Comparison of ENCODE assay signal across 1 cellular context in the genomic region with DNA sequence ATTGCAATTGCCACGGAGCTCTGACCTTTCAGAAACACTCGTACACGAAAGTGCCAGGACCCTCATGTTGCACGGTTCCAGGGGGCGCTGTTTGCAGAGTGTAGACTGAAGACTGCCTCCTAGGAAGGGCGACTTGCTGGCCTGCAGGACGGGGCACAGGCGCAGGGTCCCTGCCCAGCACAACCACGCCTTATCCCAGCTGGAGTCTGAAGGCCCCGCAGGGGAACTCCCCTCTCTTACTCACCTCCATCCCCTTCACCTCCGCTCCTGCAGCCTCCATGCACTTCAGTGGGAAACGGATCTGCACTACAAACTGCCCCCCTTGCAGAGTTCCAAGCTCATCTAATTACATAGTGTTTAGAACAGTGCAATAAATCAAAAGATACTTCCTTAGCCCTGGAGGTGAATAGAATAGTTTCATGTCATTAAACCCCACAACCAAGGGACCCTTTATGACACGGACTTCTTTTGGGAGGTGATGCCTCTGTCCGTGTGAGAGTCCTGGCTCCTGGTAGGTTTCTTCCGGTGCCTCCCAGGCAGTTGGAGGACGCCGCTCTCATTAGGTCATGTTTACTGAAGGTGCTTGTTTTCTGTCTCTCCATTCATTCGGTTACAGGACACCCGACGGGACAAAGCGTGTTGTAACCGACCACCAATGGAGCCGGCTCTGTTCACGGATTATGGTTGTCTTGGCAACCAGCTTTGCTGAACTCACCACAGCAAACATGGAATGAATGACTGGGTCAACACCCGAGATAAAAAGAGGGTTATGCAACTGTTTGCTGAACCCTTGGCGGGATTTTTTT.
TF ChIP-seq lines count a peak whose summit lies in the region.

No MANE protein-coding gene starts in this region.

TF ChIP-seq in HepG2, 621 proteins besides CTCF, POLR2A, EP300 and RAD21 (continued from another document and continues in another):
- TF ChIP-seq, protein P1, sequence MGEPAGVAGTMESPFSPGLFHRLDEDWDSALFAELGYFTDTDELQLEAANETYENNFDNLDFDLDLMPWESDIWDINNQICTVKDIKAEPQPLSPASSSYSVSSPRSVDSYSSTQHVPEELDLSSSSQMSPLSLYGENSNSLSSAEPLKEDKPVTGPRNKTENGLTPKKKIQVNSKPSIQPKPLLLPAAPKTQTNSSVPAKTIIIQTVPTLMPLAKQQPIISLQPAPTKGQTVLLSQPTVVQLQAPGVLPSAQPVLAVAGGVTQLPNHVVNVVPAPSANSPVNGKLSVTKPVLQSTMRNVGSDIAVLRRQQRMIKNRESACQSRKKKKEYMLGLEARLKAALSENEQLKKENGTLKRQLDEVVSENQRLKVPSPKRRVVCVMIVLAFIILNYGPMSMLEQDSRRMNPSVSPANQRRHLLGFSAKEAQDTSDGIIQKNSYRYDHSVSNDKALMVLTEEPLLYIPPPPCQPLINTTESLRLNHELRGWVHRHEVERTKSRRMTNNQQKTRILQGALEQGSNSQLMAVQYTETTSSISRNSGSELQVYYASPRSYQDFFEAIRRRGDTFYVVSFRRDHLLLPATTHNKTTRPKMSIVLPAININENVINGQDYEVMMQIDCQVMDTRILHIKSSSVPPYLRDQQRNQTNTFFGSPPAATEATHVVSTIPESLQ (CRISPR knock-in tag; conservative IDR thresholded peaks at IDR 0.05): 0 out of 2 replicates have a peak, but pooled peaks have one; percentile 34
- TF ChIP-seq ESRRA (CRISPR knock-in tag; IDR thresholded peaks at IDR 0.05; ENCODE audit: low read depth) (peak; percentile 23; the same call in 1 of the 2 replicates), ZNF496 (CRISPR knock-in tag; IDR thresholded peaks at IDR 0.05; ENCODE audit: insufficient replicate concordance) (no peak), ZFAT (CRISPR knock-in tag; conservative IDR thresholded peaks at IDR 0.05) (no peak), LCORL (IDR thresholded peaks at IDR 0.05) (no peak), LCORL (CRISPR knock-in tag; IDR thresholded peaks at IDR 0.05) (peak; percentile 90), ZFP36 (IDR thresholded peaks at IDR 0.05; ENCODE audit: borderline replicate concordance, low read depth, low read length, partially characterized antibody) (no peak), FOXJ3 (CRISPR knock-in tag; IDR thresholded peaks at IDR 0.05; ENCODE audit: borderline replicate concordance) (peak; percentile 99), KAT7 (CRISPR knock-in tag; IDR thresholded peaks at IDR 0.05; ENCODE audit: borderline replicate concordance) (peak; percentile 85; the same call in 1 of the 2 replicates), ZNF263 (CRISPR knock-in tag; IDR thresholded peaks at IDR 0.05) (peak; percentile 63), ZNF274 (CRISPR knock-in tag; IDR thresholded peaks at IDR 0.05) (no peak), ZNF773 (CRISPR knock-in tag; IDR thresholded peaks at IDR 0.05; ENCODE audit: borderline replicate concordance) (0 out of 2 replicates have a peak, but pooled peaks have one; percentile 57), ZFP37 (CRISPR knock-in tag; IDR thresholded peaks at IDR 0.05; ENCODE audit: borderline replicate concordance) (no peak), ZNF256 (CRISPR knock-in tag; conservative IDR thresholded peaks at IDR 0.05) (no peak), ARID2 (CRISPR knock-in tag; IDR thresholded peaks at IDR 0.05; ENCODE audit: borderline replicate concordance) (peak; percentile 99), ZNF225 (CRISPR knock-in tag; IDR thresholded peaks at IDR 0.05) (no peak), ZNF44 (CRISPR knock-in tag; IDR thresholded peaks at IDR 0.05) (no peak; the same call in 1 of the 2 replicates), HNRNPLL (IDR thresholded peaks at IDR 0.05; ENCODE audit: low read depth, low read length, poor library complexity, severe bottlenecking) (peak; percentile 47), XBP1 (CRISPR knock-in tag; IDR thresholded peaks at IDR 0.05) (no peak), ZNF850 (CRISPR knock-in tag; conservative IDR thresholded peaks at IDR 0.05) (no peak), FOXK2 (IDR thresholded peaks at IDR 0.05) (peak; percentile 95), ZKSCAN5 (CRISPR knock-in tag; IDR thresholded peaks at IDR 0.05) (peak; percentile 99), TBL1XR1 (IDR thresholded peaks at IDR 0.05; ENCODE audit: borderline replicate concordance, low read length, partially characterized antibody) (peak; percentile 76), KDM3A (CRISPR knock-in tag; IDR thresholded peaks at IDR 0.05; ENCODE audit: low read depth) (no peak; the same call in 1 of the 2 replicates), CREM (IDR thresholded peaks at IDR 0.05) (peak; percentile 93), CREM (CRISPR knock-in tag; IDR thresholded peaks at IDR 0.05) (no peak), ZNF234 (CRISPR knock-in tag; conservative IDR thresholded peaks at IDR 0.05) (no peak), FLYWCH1 (CRISPR knock-in tag; IDR thresholded peaks at IDR 0.05) (no peak), ZNF510 (CRISPR knock-in tag; IDR thresholded peaks at IDR 0.05; ENCODE audit: low read depth) (no peak; the same call in 1 of the 2 replicates), ZNF143 (CRISPR knock-in tag; IDR thresholded peaks at IDR 0.05) (peak; percentile 19; the same call in 1 of the 2 replicates), REPIN1 (CRISPR knock-in tag; IDR thresholded peaks at IDR 0.05; ENCODE audit: borderline replicate concordance, low read depth) (peak; percentile 76), ZNF296 (CRISPR knock-in tag; conservative IDR thresholded peaks at IDR 0.05) (0 out of 2 replicates have a peak, but pooled peaks have one; percentile 35), MIER2 (CRISPR knock-in tag; IDR thresholded peaks at IDR 0.05) (peak; percentile 46; the same call in 1 of the 2 replicates), NFKBIZ (CRISPR knock-in tag; IDR thresholded peaks at IDR 0.05) (peak; percentile 95), HOXA7 (CRISPR knock-in tag; IDR thresholded peaks at IDR 0.05) (no peak), FOXA1 (IDR thresholded peaks at IDR 0.05) (peak; percentile 92), FOXA1 (CRISPR knock-in tag; IDR thresholded peaks at IDR 0.05) (peak; percentile 98), ZNF660 (CRISPR knock-in tag; IDR thresholded peaks at IDR 0.05; ENCODE audit: borderline replicate concordance, low read depth) (no peak), PRMT3 (CRISPR knock-in tag; IDR thresholded peaks at IDR 0.05; ENCODE audit: borderline replicate concordance, low read depth) (no peak), ZNF563 (CRISPR knock-in tag; IDR thresholded peaks at IDR 0.05) (no peak), TSC22D2 (CRISPR knock-in tag; IDR thresholded peaks at IDR 0.05; ENCODE audit: borderline replicate concordance) (0 out of 2 replicates have a peak, but pooled peaks have one; percentile 16), HMG20A (CRISPR knock-in tag; IDR thresholded peaks at IDR 0.05; ENCODE audit: borderline replicate concordance) (peak; percentile 88; the same call in 1 of the 2 replicates), ZNF652 (CRISPR knock-in tag; IDR thresholded peaks at IDR 0.05; ENCODE audit: borderline replicate concordance, low read depth) (no peak), ZNF749 (CRISPR knock-in tag; IDR thresholded peaks at IDR 0.05; ENCODE audit: borderline replicate concordance) (no peak), ZNF776 (CRISPR knock-in tag; IDR thresholded peaks at IDR 0.05) (peak; percentile 68; the same call in 1 of the 2 replicates), ARNTL (CRISPR knock-in tag; IDR thresholded peaks at IDR 0.05) (peak; percentile 51; the same call in 1 of the 2 replicates), RNF2 (conservative IDR thresholded peaks at IDR 0.05; ENCODE audit: low read depth) (no peak), ZNF292 (CRISPR knock-in tag; IDR thresholded peaks at IDR 0.05; ENCODE audit: borderline replicate concordance, low read depth) (peak; percentile 61; the same call in 1 of the 2 replicates), HES4 (CRISPR knock-in tag; IDR thresholded peaks at IDR 0.05; ENCODE audit: borderline replicate concordance) (no peak), HHEX (CRISPR knock-in tag; IDR thresholded peaks at IDR 0.05) (peak; percentile 84), TEAD3 (CRISPR knock-in tag; optimal IDR thresholded peaks at IDR 0.05; ENCODE audit: borderline replicate concordance) (peak; percentile 89), ZNF224 (CRISPR knock-in tag; IDR thresholded peaks at IDR 0.05) (no peak; the same call in 1 of the 2 replicates), RFX3 (CRISPR knock-in tag; IDR thresholded peaks at IDR 0.05) (peak; percentile 99), ZNF484 (CRISPR knock-in tag; IDR thresholded peaks at IDR 0.05; ENCODE audit: borderline replicate concordance, low read depth) (no peak)
- TF ChIP-seq, protein P2, sequence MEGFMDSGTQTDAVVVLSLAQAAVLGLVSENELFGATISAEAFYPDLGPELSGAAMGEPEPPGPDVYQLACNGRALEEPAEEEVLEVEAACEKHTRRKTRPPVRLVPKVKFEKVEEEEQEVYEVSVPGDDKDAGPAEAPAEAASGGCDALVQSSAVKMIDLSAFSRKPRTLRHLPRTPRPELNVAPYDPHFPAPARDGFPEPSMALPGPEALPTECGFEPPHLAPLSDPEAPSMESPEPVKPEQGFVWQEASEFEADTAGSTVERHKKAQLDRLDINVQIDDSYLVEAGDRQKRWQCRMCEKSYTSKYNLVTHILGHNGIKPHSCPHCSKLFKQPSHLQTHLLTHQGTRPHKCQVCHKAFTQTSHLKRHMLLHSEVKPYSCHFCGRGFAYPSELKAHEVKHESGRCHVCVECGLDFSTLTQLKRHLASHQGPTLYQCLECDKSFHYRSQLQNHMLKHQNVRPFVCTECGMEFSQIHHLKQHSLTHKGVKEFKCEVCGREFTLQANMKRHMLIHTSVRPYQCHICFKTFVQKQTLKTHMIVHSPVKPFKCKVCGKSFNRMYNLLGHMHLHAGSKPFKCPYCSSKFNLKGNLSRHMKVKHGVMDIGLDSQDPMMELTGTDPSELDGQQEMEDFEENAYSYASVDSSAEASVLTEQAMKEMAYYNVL (CRISPR knock-in tag; IDR thresholded peaks at IDR 0.05; ENCODE audit: borderline replicate concordance): peak; percentile 93
- TF ChIP-seq, protein P3, sequence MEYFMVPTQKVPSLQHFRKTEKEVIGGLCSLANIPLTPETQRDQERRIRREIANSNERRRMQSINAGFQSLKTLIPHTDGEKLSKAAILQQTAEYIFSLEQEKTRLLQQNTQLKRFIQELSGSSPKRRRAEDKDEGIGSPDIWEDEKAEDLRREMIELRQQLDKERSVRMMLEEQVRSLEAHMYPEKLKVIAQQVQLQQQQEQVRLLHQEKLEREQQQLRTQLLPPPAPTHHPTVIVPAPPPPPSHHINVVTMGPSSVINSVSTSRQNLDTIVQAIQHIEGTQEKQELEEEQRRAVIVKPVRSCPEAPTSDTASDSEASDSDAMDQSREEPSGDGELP (IDR thresholded peaks at IDR 0.05; ENCODE audit: borderline replicate concordance, low read depth): peak; percentile 45; the same call in 1 of the 2 replicates
- TF ChIP-seq, protein P4, sequence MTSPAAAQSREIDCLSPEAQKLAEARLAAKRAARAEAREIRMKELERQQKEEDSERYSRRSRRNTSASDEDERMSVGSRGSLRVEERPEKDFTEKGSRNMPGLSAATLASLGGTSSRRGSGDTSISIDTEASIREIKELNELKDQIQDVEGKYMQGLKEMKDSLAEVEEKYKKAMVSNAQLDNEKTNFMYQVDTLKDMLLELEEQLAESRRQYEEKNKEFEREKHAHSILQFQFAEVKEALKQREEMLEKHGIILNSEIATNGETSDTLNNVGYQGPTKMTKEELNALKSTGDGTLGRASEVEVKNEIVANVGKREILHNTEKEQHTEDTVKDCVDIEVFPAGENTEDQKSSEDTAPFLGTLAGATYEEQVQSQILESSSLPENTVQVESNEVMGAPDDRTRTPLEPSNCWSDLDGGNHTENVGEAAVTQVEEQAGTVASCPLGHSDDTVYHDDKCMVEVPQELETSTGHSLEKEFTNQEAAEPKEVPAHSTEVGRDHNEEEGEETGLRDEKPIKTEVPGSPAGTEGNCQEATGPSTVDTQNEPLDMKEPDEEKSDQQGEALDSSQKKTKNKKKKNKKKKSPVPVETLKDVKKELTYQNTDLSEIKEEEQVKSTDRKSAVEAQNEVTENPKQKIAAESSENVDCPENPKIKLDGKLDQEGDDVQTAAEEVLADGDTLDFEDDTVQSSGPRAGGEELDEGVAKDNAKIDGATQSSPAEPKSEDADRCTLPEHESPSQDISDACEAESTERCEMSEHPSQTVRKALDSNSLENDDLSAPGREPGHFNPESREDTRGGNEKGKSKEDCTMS (CRISPR knock-in tag; conservative IDR thresholded peaks at IDR 0.05): no peak
- TF ChIP-seq, protein P5, sequence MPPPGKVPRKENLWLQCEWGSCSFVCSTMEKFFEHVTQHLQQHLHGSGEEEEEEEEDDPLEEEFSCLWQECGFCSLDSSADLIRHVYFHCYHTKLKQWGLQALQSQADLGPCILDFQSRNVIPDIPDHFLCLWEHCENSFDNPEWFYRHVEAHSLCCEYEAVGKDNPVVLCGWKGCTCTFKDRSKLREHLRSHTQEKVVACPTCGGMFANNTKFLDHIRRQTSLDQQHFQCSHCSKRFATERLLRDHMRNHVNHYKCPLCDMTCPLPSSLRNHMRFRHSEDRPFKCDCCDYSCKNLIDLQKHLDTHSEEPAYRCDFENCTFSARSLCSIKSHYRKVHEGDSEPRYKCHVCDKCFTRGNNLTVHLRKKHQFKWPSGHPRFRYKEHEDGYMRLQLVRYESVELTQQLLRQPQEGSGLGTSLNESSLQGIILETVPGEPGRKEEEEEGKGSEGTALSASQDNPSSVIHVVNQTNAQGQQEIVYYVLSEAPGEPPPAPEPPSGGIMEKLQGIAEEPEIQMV (CRISPR knock-in tag; IDR thresholded peaks at IDR 0.05; ENCODE audit: low read depth): no peak
- TF ChIP-seq, protein P6, sequence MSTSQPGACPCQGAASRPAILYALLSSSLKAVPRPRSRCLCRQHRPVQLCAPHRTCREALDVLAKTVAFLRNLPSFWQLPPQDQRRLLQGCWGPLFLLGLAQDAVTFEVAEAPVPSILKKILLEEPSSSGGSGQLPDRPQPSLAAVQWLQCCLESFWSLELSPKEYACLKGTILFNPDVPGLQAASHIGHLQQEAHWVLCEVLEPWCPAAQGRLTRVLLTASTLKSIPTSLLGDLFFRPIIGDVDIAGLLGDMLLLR (CRISPR knock-in tag; IDR thresholded peaks at IDR 0.05): 0 out of 2 replicates have a peak, but pooled peaks have one; percentile 29
- TF ChIP-seq, protein P7, sequence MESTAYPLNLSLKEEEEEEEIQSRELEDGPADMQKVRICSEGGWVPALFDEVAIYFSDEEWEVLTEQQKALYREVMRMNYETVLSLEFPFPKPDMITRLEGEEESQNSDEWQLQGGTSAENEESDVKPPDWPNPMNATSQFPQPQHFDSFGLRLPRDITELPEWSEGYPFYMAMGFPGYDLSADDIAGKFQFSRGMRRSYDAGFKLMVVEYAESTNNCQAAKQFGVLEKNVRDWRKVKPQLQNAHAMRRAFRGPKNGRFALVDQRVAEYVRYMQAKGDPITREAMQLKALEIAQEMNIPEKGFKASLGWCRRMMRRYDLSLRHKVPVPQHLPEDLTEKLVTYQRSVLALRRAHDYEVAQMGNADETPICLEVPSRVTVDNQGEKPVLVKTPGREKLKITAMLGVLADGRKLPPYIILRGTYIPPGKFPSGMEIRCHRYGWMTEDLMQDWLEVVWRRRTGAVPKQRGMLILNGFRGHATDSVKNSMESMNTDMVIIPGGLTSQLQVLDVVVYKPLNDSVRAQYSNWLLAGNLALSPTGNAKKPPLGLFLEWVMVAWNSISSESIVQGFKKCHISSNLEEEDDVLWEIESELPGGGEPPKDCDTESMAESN (CRISPR knock-in tag; conservative IDR thresholded peaks at IDR 0.05): peak; percentile 59
